In the genomic region with DNA sequence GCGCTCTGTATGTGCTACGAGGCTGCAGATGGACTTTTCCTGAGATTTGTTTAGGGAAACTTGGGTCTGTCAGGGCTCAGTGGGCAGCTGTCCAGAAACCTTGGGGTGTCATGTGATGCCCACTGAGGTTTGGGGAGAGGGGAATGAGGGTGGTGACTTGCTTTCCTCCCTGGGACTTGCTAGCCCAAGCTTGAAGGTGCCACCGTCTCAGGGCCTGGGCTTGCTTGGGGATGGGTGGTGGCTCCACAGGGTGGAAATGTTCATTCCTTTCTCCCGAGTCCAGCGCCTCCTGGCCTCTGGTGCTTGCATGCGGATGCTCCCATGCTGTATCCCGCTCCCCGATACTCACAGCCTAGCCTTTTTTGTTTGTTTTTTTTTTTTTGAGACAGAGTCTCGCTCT, we compare ENCODE assay signal across 18 cellular contexts. TPM values are rescaled to one million over a fixed set of nuclear protein-coding genes. Genes with fewer than 3 reads are reported as not detected.
DNase-seq lines count a peak whose midpoint lies in the region; ATAC-seq and TF ChIP-seq lines count a peak whose summit lies in the region.
"Had no signal": no experiment of that assay in that cellular context is flagged by ENCODE, and none has a peak within 500 bp of the region (broad histone marks: within the 10 kb centered on the region; RNA-seq: fewer than 3 reads in every experiment).

No MANE protein-coding gene starts in this region.

- no peak overlapping the region for H2AFZ ChIP-seq in mesenchymal stem cell (ENCODE audit: low read depth, low read length)

- H3K36me3 ChIP-seq in right atrium auricular region, result no peaks in the 10 kb centered on the region
- peaks cover 0 to 9% of the 10 kb centered on the region in 2 experiments for H3K36me3 ChIP-seq in mesenchymal stem cell (ENCODE audit: control insufficient read depth in 1 of 2, insufficient read depth in 2 of 2, low read depth in 1 of 2, low read length in 2 of 2)

- no peak overlapping the region for H2AK5ac ChIP-seq in mesenchymal stem cell (ENCODE audit: low read length, severe bottlenecking)

- no peak overlapping the region for H3K4me2 ChIP-seq in mesenchymal stem cell (ENCODE audit: low read length, poor library complexity, severe bottlenecking)
- H3K4me2 ChIP-seq: A549, SK-N-SH had no signal

- no peak for TF ChIP-seq CTCF in right atrium auricular region (IDR thresholded peaks at IDR 0.05)
- TF ChIP-seq CTCF in VCaP (conservative IDR thresholded peaks at IDR 0.05), result no peak
- TF ChIP-seq CTCF in type B pancreatic cell (conservative IDR thresholded peaks at IDR 0.05), result no peak

- H3K18ac ChIP-seq in mesenchymal stem cell (ENCODE audit: low read depth in 1 of 2, low read length in 2 of 2), result no peak overlapping the region

- H3K4ac ChIP-seq in mesenchymal stem cell (ENCODE audit: low read depth in 1 of 2, low read length in 2 of 2), result no peak overlapping the region

- no peaks in the 10 kb centered on the region for H3K27me3 ChIP-seq in right atrium auricular region
- no peaks in the 10 kb centered on the region for H3K27me3 ChIP-seq in mesenchymal stem cell (ENCODE audit: control insufficient read depth in 1 of 2, insufficient read depth in 1 of 2, low read length in 2 of 2)

- no peak overlapping the region for H2BK120ac ChIP-seq in mesenchymal stem cell (ENCODE audit: low read depth, low read length)

- H4K91ac ChIP-seq in mesenchymal stem cell (ENCODE audit: low read length), result no peak overlapping the region

- no peak overlapping the region for H2BK5ac ChIP-seq in mesenchymal stem cell (ENCODE audit: low read depth, low read length, poor library complexity, severe bottlenecking)

- intact Hi-C loops in cardiac septum (cut with DNase I), result no loop called here
- intact Hi-C loops in Right ventricle myocardium superior (cut with DNase I), result loop anchor here (10.0 kb wide), 1 partner anchor 45 kb away; no protein-coding TSS in a partner anchor

- peaks cover 4% of the 10 kb centered on the region for H3K36me3 Mint-ChIP-seq in type B pancreatic cell
- no peaks in the 10 kb centered on the region for H3K36me3 Mint-ChIP-seq in activated T-cell treated with anti-CD3 and anti-CD28 coated beads, Interleukin-2, amount 50 U/mL, for 4 hours (ENCODE audit: insufficient read depth)
- H3K36me3 Mint-ChIP-seq: CD8-positive, alpha-beta T cell had no signal

- H4K8ac ChIP-seq in mesenchymal stem cell (ENCODE audit: low read length), result peak overlapping the region; percentile 39

- H3K9me3 Mint-ChIP-seq in type B pancreatic cell, result no peaks in the 10 kb centered on the region
- peaks cover 5% of the 10 kb centered on the region for H3K9me3 Mint-ChIP-seq in activated T-cell treated with anti-CD3 and anti-CD28 coated beads, Interleukin-2, amount 50 U/mL, for 4 hours

- DNase-seq in right atrium auricular region (ENCODE audit: low spot score) (peak; percentile 43), cardiac septum (ENCODE audit: low spot score) (no peak), mesenchymal stem cell (no peak), type B pancreatic cell (ENCODE audit: extremely low spot score, unreplicated experiment) (no peak), Right ventricle myocardium superior (no peak)
- no peak for DNase-seq in activated T-cell treated with anti-CD3 and anti-CD28 coated beads, Interleukin-2, amount 50 U/mL, for 4 hours
- DNase-seq: C1 segment of cervical spinal cord; Caco-2; CD8-positive, alpha-beta T cell; GF-D8; NCI-H1048; NCI-H1694 treated with DMSO at 0.1 percent for 48 hours; NCI-H2227 treated with DMSO at 0.1 percent for 48 hours; SK-N-SH had no signal

- H3K4me3 ChIP-seq in right atrium auricular region, result no peak overlapping the region
- no peak overlapping the region for H3K4me3 ChIP-seq in mesenchymal stem cell (ENCODE audit: insufficient read depth in 1 of 2, low read depth in 1 of 2, low read length in 2 of 2)
- H3K4me3 ChIP-seq: A549 had no signal

- H3K9me3 ChIP-seq in right atrium auricular region, result no peaks in the 10 kb centered on the region
- H3K9me3 ChIP-seq in mesenchymal stem cell (ENCODE audit: control insufficient read depth, low read length), result no peaks in the 10 kb centered on the region
- H3K9me3 ChIP-seq: A549, Caco-2, SK-N-SH had no signal

- WGBS in mesenchymal stem cell, result 96% methylated on average over 9 of the region's 9 CpGs

- no peak overlapping the region for H3K14ac ChIP-seq in mesenchymal stem cell (ENCODE audit: low read length in 2 of 2)

- H2BK15ac ChIP-seq in mesenchymal stem cell (ENCODE audit: low read depth, poor library complexity, severe bottlenecking), result no peak overlapping the region

- H3K27ac Mint-ChIP-seq in type B pancreatic cell, result peak overlapping the region; percentile 67
- H3K27ac Mint-ChIP-seq: CD8-positive, alpha-beta T cell had no signal

- H3K23ac ChIP-seq in mesenchymal stem cell (ENCODE audit: low read length in 2 of 2), result no peak overlapping the region

- no peak overlapping the region for H3K9ac ChIP-seq in mesenchymal stem cell (ENCODE audit: low read length)
- H3K9ac ChIP-seq: SK-N-SH had no signal

- ATAC-seq in Right ventricle myocardium superior (ENCODE audit: poor library complexity), result no peak
- no peak for ATAC-seq in activated T-cell treated with anti-CD3 and anti-CD28 coated beads, Interleukin-2, amount 50 U/mL, for 4 hours
- ATAC-seq: A549; CD8-positive, alpha-beta T cell; HCT116 had no signal

- no peak overlapping the region for H3K4me3 Mint-ChIP-seq in type B pancreatic cell
- no peak overlapping the region for H3K4me3 Mint-ChIP-seq in activated T-cell treated with anti-CD3 and anti-CD28 coated beads, Interleukin-2, amount 50 U/mL, for 4 hours
- H3K4me3 Mint-ChIP-seq: CD8-positive, alpha-beta T cell had no signal

- no peak overlapping the region for H3K27ac ChIP-seq in right atrium auricular region
- peak overlapping the region; percentile 94 for H3K27ac ChIP-seq in VCaP
- H3K27ac ChIP-seq in mesenchymal stem cell (ENCODE audit: low read length, poor library complexity, severe bottlenecking), result no peak overlapping the region
- H3K27ac ChIP-seq: A549, HL-60 had no signal

- H3K4me1 ChIP-seq in right atrium auricular region (peaks cover 0 to 10% of the 10 kb centered on the region in 2 donors), mesenchymal stem cell (ENCODE audit: control insufficient read depth, insufficient read depth, low read depth, low read length) (peaks cover 20% of the 10 kb centered on the region)
- H3K4me1 ChIP-seq: A549, Caco-2 had no signal

- peaks cover 53% of the 10 kb centered on the region for H3K79me1 ChIP-seq in mesenchymal stem cell (replicated peaks; ENCODE audit: low read length, poor library complexity, severe bottlenecking)

- no peak overlapping the region for H2BK12ac ChIP-seq in mesenchymal stem cell (ENCODE audit: low read length in 2 of 2)

- peaks cover 45% of the 10 kb centered on the region for H3K4me1 Mint-ChIP-seq in type B pancreatic cell (ENCODE audit: unreplicated experiment)
- H3K4me1 Mint-ChIP-seq in activated T-cell treated with anti-CD3 and anti-CD28 coated beads, Interleukin-2, amount 50 U/mL, for 4 hours (ENCODE audit: low read depth), result no peaks in the 10 kb centered on the region

- no peaks in the 10 kb centered on the region for H3K27me3 Mint-ChIP-seq in type B pancreatic cell
- H3K27me3 Mint-ChIP-seq in activated T-cell treated with anti-CD3 and anti-CD28 coated beads, Interleukin-2, amount 50 U/mL, for 4 hours (ENCODE audit: low read depth), result no peaks in the 10 kb centered on the region

RNA-seq across cellular contexts. Expression of a gene that starts 33.3 kb away (rescaled TPM):
- total RNA-seq in right atrium auricular region (1 to 10 TPM; 1.4 to 3.0 TPM), cardiac septum (1.7 TPM), type B pancreatic cell (ENCODE audit: low replicate concordance) (23.7 and 51.5 TPM in 2 replicates), Right ventricle myocardium superior (2.0 TPM)
- polyA plus RNA-seq in mesenchymal stem cell (2013, experiment 1 of 2), result 19.0 TPM
- polyA plus RNA-seq in mesenchymal stem cell (2013, experiment 2 of 2), result 18.9 TPM
- total RNA-seq in activated T-cell treated with anti-CD3 and anti-CD28 coated beads, Interleukin-2, amount 50 U/mL, for 4 hours, result under 1 TPM; 0.19 to 0.48 (median 0.21) TPM
